Comparison of ENCODE assay signal across 18 cellular contexts in the genomic region with DNA sequence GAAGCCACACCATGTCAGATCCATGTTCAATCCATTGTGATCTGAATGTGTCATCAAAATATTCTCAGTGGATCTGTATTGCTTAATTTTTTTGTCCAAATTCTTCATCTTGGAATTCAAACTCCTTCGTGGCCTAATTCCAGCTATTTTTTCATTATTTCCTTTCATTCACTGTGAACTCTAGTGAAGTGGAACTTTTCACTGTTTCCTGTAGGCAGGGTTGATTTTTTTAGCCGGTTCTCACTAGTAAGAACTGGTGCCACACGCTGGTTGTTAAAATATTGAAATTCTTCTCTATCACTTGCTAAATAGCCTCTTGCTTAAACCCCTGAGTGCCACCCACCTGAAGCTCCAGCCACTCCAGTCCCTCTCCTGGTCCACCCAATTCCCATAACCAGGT. TPM values are rescaled to one million over a fixed set of nuclear protein-coding genes. Genes with fewer than 3 reads are reported as not detected.
"Had no signal": no experiment of that assay in that cellular context is flagged by ENCODE, and none has a peak within 500 bp of the region (broad histone marks: within the 10 kb centered on the region; RNA-seq: fewer than 3 reads in every experiment).

No MANE protein-coding gene starts in this region.

- H3K27ac ChIP-seq: cardiac muscle cell, left lung had no signal

- ATAC-seq: activated CD8-positive, alpha-beta memory T cell treated with anti-CD3 and anti-CD28 coated beads, Interleukin-2, amount 10 ng/mL, durations not matched to agents 7 days and 5 days; left lung; natural killer cell; stimulated activated memory B cell treated with anti-CD40 and anti-IgM and Interleukin-4, amounts not matched to agents 10 μg/mL and 1 μg/mL and 100 μg/mL, for 72 hours had no signal

- DNase-seq: activated CD4-positive, alpha-beta memory T cell treated with anti-CD3 and anti-CD28 coated beads for 36 hours; activated CD4-positive, alpha-beta T cell treated with anti-CD3 and anti-CD28 coated beads for 1 hour; activated CD8-positive, alpha-beta memory T cell treated with anti-CD3 and anti-CD28 coated beads, Interleukin-2, amount 10 ng/mL, durations not matched to agents 7 days and 5 days; activated naive CD4-positive, alpha-beta T cell treated with anti-CD3 and anti-CD28 coated beads, Interleukin-2, amount 10 ng/mL, durations not matched to agents 7 days and 5 days; activated T-cell treated with anti-CD3 and anti-CD28 coated beads, Interleukin-2, amount 50 U/mL, for 24 hours; foreskin fibroblast; hippocampal formation; kidney; left lung; natural killer cell; stimulated activated CD4-positive, alpha-beta T cell treated with anti-CD3 and anti-CD28 coated beads, Interleukin-2, amount 100 ng/mL, for 48 hours; substantia nigra; T1000 had no signal

- H3K27me3 ChIP-seq: left lung had no signal

- H3K4me3 ChIP-seq: cardiac muscle cell, left lung had no signal

- H3K9me3 ChIP-seq: left lung had no signal

- H3K36me3 ChIP-seq: cardiac muscle cell, left lung had no signal

RNA-seq across cellular contexts. Expression of a gene that starts 44.5 kb away (rescaled TPM):
- total RNA-seq: activated CD4-positive, alpha-beta memory T cell treated with anti-CD3 and anti-CD28 coated beads for 36 hours; activated CD8-positive, alpha-beta memory T cell treated with anti-CD3 and anti-CD28 coated beads, Interleukin-2, amount 10 ng/mL, durations not matched to agents 7 days and 5 days; astrocyte; cardiac muscle cell; kidney; left lung; natural killer cell had no signal
- polyA plus RNA-seq: adipose tissue, cardiac muscle cell, esophagus had no signal
